ENCODE assay signal across 8 cellular contexts in genomic region chr17:63696381-63696961, GRCh38. TPM values are rescaled to one million over a fixed set of nuclear protein-coding genes. Genes with fewer than 3 reads are reported as not detected.
DNase-seq lines count a peak whose midpoint lies in the region; ATAC-seq, FAIRE-seq and TF ChIP-seq lines count a peak whose summit lies in the region.

No MANE protein-coding gene starts in this region.

- 61 to 62% methylated on average over 9 of the region's 9 CpGs for WGBS in GM23248 (ENCODE audit: low coverage in 1 of 2, low lambda C conversion rate in 2 of 2, missing lambda C conversion rate in 2 of 2), 2 experiments
- 82% methylated on average over 8 of the region's 9 CpGs for WGBS in SK-N-SH (ENCODE audit: low lambda C conversion rate)

- POLR2A ChIA-PET in SK-N-SH (lab: Yijun Ruan, JAX): interaction anchor here (1.0 to 5.1 kb wide), 6 partner anchors 9 to 254 kb away, joined by 3 to 36 read pairs (median 4); partner anchors contain the start of genes CCDC47, DDX42 and MAP3K3

- H3F3A ChIP-seq in GM23248 (ENCODE audit: insufficient read depth): peaks cover 15% of the 10 kb centered on the region; the same call in 1 of the 2 replicates
- H3F3A ChIP-seq in SK-N-SH (replicated peaks; ENCODE audit: insufficient read depth): peaks cover 45% of the 10 kb centered on the region

- H3K4me3 ChIP-seq in BLaER1 (peak overlapping the region; percentile 78; the same call in 1 of the 2 replicates), GM23248 (no peak overlapping the region), SK-N-SH (ENCODE audit: low read depth in 2 of 2, low read length in 1 of 2) (no peak overlapping the region), colonic mucosa (no peak overlapping the region)

- H3K27ac Mint-ChIP-seq in natural killer cell: peak overlapping the region; percentile 91 to 97

- H3K79me2 ChIP-seq in GM23248 (ENCODE audit: insufficient read depth) (no peaks in the 10 kb centered on the region), SK-N-SH (ENCODE audit: insufficient read depth) (peaks cover 25% of the 10 kb centered on the region)

- peak; percentile 60 for DNase-seq in GM23248
- DNase-seq in SK-N-SH: peak; percentile 80
- no peak for DNase-seq in colonic mucosa
- DNase-seq in natural killer cell: no peak
- no peak for DNase-seq in frontal cortex (ENCODE audit: low spot score in 2 of 2)

- H3K4me2 ChIP-seq in BLaER1 (peak overlapping the region; percentile 100), GM23248 (ENCODE audit: unreplicated experiment) (no peak overlapping the region), SK-N-SH (no peak overlapping the region)

- H3K27ac ChIP-seq in BLaER1: peak overlapping the region; percentile 100
- no peak overlapping the region for H3K27ac ChIP-seq in GM23248
- peak overlapping the region; percentile 20 to 66; a peak in 3 of 4 replicates for H3K27ac ChIP-seq in SK-N-SH (ENCODE audit: low read depth in 2 of 2, low read length in 1 of 2)
- peak overlapping the region; percentile 47 for H3K27ac ChIP-seq in colonic mucosa

- peaks cover 55 to 60% of the 10 kb centered on the region in 2 donors for H3K4me1 Mint-ChIP-seq in natural killer cell

- peak; percentile 65 for TF ChIP-seq CTCF in SK-N-SH (IDR thresholded peaks at IDR 0.05)
- peak; percentile 20 for TF ChIP-seq CTCF in colonic mucosa (IDR thresholded peaks at IDR 0.05)
- TF ChIP-seq CTCF in natural killer cell (IDR thresholded peaks at IDR 0.05): peak; percentile 26

- H3K9me3 ChIP-seq in BLaER1: no peaks in the 10 kb centered on the region
- H3K9me3 ChIP-seq in GM23248 (ENCODE audit: low read depth): no peaks in the 10 kb centered on the region
- no peaks in the 10 kb centered on the region for H3K9me3 ChIP-seq in SK-N-SH
- no peaks in the 10 kb centered on the region for H3K9me3 ChIP-seq in colonic mucosa

- no peaks in the 10 kb centered on the region for H3K27me3 Mint-ChIP-seq in natural killer cell (ENCODE audit: low read depth in 2 of 2)

- peak overlapping the region; percentile 63; the same call in 1 of the 2 replicates for H3K9ac ChIP-seq in BLaER1
- no peak overlapping the region for H3K9ac ChIP-seq in GM23248
- H3K9ac ChIP-seq in SK-N-SH: no peak overlapping the region
- H3K9ac ChIP-seq in colonic mucosa (ENCODE audit: low read depth in 2 of 2, low read length in 2 of 2): peak overlapping the region in 1 of 2 donors; percentile 43

- H3K4me3 Mint-ChIP-seq in natural killer cell: peak overlapping the region; percentile 96

- CTCF ChIA-PET in SK-N-SH (lab: Yijun Ruan, JAX): interaction anchor here (0.7 to 14.8 kb wide), 23 partner anchors 15 to 1024 kb away, joined by 3 to 233 read pairs (median 4); no protein-coding TSS in a partner anchor

- FAIRE-seq in frontal cortex (lab: Jason Lieb, UNC): no peak

- H3K9me2 ChIP-seq in GM23248 (ENCODE audit: insufficient read depth) (no peaks in the 10 kb centered on the region), SK-N-SH (no peaks in the 10 kb centered on the region)

- no peaks in the 10 kb centered on the region for H3K27me3 ChIP-seq in BLaER1
- no peaks in the 10 kb centered on the region for H3K27me3 ChIP-seq in GM23248 (replicated peaks; ENCODE audit: insufficient read depth)
- no peaks in the 10 kb centered on the region for H3K27me3 ChIP-seq in SK-N-SH (ENCODE audit: insufficient read depth)
- peaks cover 7% of the 10 kb centered on the region for H3K27me3 ChIP-seq in colonic mucosa

- H4K20me1 ChIP-seq in BLaER1: peaks cover 50% of the 10 kb centered on the region
- no peaks in the 10 kb centered on the region for H4K20me1 ChIP-seq in GM23248 (ENCODE audit: insufficient read depth)
- peaks cover 11% of the 10 kb centered on the region for H4K20me1 ChIP-seq in SK-N-SH (ENCODE audit: insufficient read depth)

- peaks cover 68% of the 10 kb centered on the region for H3K4me1 ChIP-seq in BLaER1
- 0 out of 2 replicates have a peak, but pooled peaks cover 3% of the 10 kb centered on the region for H3K4me1 ChIP-seq in GM23248 (ENCODE audit: insufficient read depth)
- peaks cover 5 to 62% of the 10 kb centered on the region in 2 experiments; a peak in 3 of 4 replicates for H3K4me1 ChIP-seq in SK-N-SH (ENCODE audit: control insufficient read depth in 1 of 2, insufficient read depth in 2 of 2, low read depth in 1 of 2, low read length in 1 of 2)
- no peaks in the 10 kb centered on the region for H3K4me1 ChIP-seq in colonic mucosa

- ATAC-seq in natural killer cell (no peak), HG03571 (IDR thresholded peaks at IDR 0.05; ENCODE audit: unreplicated experiment) (no peak), GM18870 (IDR thresholded peaks at IDR 0.05; ENCODE audit: unreplicated experiment) (no peak)

- no peak for TF ChIP-seq EP300 in SK-N-SH (IDR thresholded peaks at IDR 0.05; ENCODE audit: borderline replicate concordance in 1 of 2, low read depth in 1 of 2, low read length in 1 of 2)

- no peaks in the 10 kb centered on the region for H3K9me3 Mint-ChIP-seq in natural killer cell

- intact Hi-C loops in colonic mucosa (cut with DNase I) (no loop called here), natural killer cell (cut with micrococcal nuclease) (loop anchor here (5.0 kb wide), 2 partner anchors 74 to 144 kb away; partner anchors contain the start of genes DCAF7 and MAP3K3)

- no peaks in the 10 kb centered on the region for H3K36me3 Mint-ChIP-seq in natural killer cell

- peak; percentile 68 for TF ChIP-seq RAD21 in SK-N-SH (IDR thresholded peaks at IDR 0.05; ENCODE audit: low read length)

- H2AFZ ChIP-seq in GM23248 (no peak overlapping the region), SK-N-SH (ENCODE audit: low read depth) (no peak overlapping the region)

- peaks cover 44% of the 10 kb centered on the region for H3K36me3 ChIP-seq in BLaER1
- H3K36me3 ChIP-seq in GM23248 (ENCODE audit: low read depth): no peaks in the 10 kb centered on the region
- H3K36me3 ChIP-seq in SK-N-SH (replicated peaks in 1 of 2; ENCODE audit: control insufficient read depth in 1 of 2, insufficient read depth in 2 of 2, low read length in 1 of 2): peaks cover 13 to 41% of the 10 kb centered on the region in 2 experiments
- H3K36me3 ChIP-seq in colonic mucosa: no peaks in the 10 kb centered on the region

- in situ Hi-C loops in GM23248 (cut with MboI): no loop called here

TF ChIP-seq in SK-N-SH, 30 proteins besides CTCF, POLR2A, EP300 and RAD21:
- TF ChIP-seq POLR2AphosphoS5 (IDR thresholded peaks at IDR 0.05; ENCODE audit: low read depth, low read length): 0 out of 2 replicates have a peak, but pooled peaks have one; percentile 25
- TF ChIP-seq SMC3 (IDR thresholded peaks at IDR 0.05; ENCODE audit: low read depth, low read length): peak; percentile 58
- TF ChIP-seq MXI1 (IDR thresholded peaks at IDR 0.05; ENCODE audit: low read depth, low read length): no peak
- TF ChIP-seq RCOR1 (IDR thresholded peaks at IDR 0.05; ENCODE audit: low read length): no peak
- TF ChIP-seq GABPA (IDR thresholded peaks at IDR 0.05; ENCODE audit: low read depth): no peak

RNA-seq across cellular contexts. Expression of gene LIMD2, which starts 3.5 kb away (rescaled TPM):
- 9.1 and 14.0 TPM in 2 replicates for total RNA-seq in GM23248 (2014; rRNA removed; shearing (Covaris generic))
- polyA plus RNA-seq in GM23248 (2016; fragmentation: Nextera tagmentation; extraction: Ambion mirVana) (13.6 and 15.8 TPM in 2 replicates), SK-N-SH (2012; rRNA removed) (75.1 and 78.0 TPM in 2 replicates)
- polyA plus RNA-seq in SK-N-SH (2012; cell fraction: cytosol; rRNA removed): 27.3 and 43.1 TPM in 2 replicates
- polyA plus RNA-seq in SK-N-SH (2012; cell fraction: nucleus; rRNA removed): 273 and 322 TPM in 2 replicates
- total RNA-seq in colonic mucosa (1 to 10 TPM; 3.6 to 5.6 TPM), natural killer cell (100 to 1,000 TPM; 513 to 546 (median 524) TPM), frontal cortex (19.2 TPM)

RNA-seq across cellular contexts. Expression of gene STRADA, which starts 45.1 kb away (rescaled TPM):
- 13.9 and 15.7 TPM in 2 replicates for total RNA-seq in GM23248 (2014; rRNA removed; shearing (Covaris generic))
- polyA plus RNA-seq in GM23248 (2016; fragmentation: Nextera tagmentation; extraction: Ambion mirVana) (21.6 and 22.3 TPM in 2 replicates), SK-N-SH (2012; rRNA removed) (37.3 and 45.0 TPM in 2 replicates)
- 24.8 and 31.1 TPM in 2 replicates for polyA plus RNA-seq in SK-N-SH (2012; cell fraction: cytosol; rRNA removed)
- 159 and 201 TPM in 2 replicates for polyA plus RNA-seq in SK-N-SH (2012; cell fraction: nucleus; rRNA removed)
- total RNA-seq in colonic mucosa (10 to 100 TPM; 15.6 to 19.9 TPM), natural killer cell (10 to 100 TPM; 72.6 to 83.1 (median 78.2) TPM), frontal cortex (19.6 TPM)

Comparison
In these comparisons a context has a peak if more than half of its experiments do, and no peak if none do; other contexts are left out.
1. DNase-seq: peak in GM23248 (single experiment) and SK-N-SH (single experiment); none in colonic mucosa (single experiment), natural killer cell (single experiment) and frontal cortex (0 of 2).
2. RNA of gene LIMD2, which starts 3.5 kb away (total RNA-seq): 513 to 546 TPM in natural killer cell; 19.2 TPM in frontal cortex (single experiment), 9.1 to 14.0 TPM in GM23248 and 3.6 to 5.6 TPM in colonic mucosa; every median in the first group is over 10 times any median in the second.
3. Peak in every context shown above with its lines, with median percentiles within 50 percentile points of each other: CTCF ChIP-seq.